ENCODE assay signal across 2 cellular contexts in the genomic region with DNA sequence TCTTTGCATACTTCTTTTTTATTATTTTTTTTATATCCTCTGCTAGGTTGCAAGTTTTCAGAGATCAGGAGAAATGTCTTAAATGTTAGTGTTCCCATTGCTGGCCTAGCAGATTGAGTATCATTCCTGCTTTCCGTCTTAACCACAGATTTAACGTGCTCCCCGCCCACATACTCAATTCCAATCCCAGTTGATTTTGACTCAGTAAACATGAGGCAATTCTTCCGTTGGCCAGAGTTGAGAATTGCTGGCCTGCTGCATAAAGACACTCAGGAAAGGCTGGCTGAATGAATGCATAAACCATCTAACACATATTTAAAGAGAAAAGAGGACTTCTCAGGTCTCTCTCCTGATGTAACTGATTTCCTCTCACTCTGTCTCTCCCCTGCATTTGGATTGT.
TF ChIP-seq lines count a peak whose summit lies in the region.

No MANE protein-coding gene starts in this region.

TF ChIP-seq in liver, 16 proteins besides CTCF, POLR2A, EP300 and RAD21:
- TF ChIP-seq HNF4A (conservative IDR thresholded peaks at IDR 0.05) (peak in 1 of 2 donors; percentile 46), GABPA (IDR thresholded peaks at IDR 0.05 in 1 of 2, conservative IDR thresholded peaks at IDR 0.05 in 1 of 2) (no peak), YY1 (IDR thresholded peaks at IDR 0.05) (no peak), FOXA2 (IDR thresholded peaks at IDR 0.05) (peak; percentile 89), EGR1 (IDR thresholded peaks at IDR 0.05; ENCODE audit: low read depth in 2 of 2) (peak in 1 of 2 donors; percentile 52), RXRA (IDR thresholded peaks at IDR 0.05) (no peak), JUND (IDR thresholded peaks at IDR 0.05) (peak in 1 of 2 donors; percentile 61), SP1 (IDR thresholded peaks at IDR 0.05) (peak; percentile 19), FOXA1 (IDR thresholded peaks at IDR 0.05) (peak; percentile 77), HNF4G (IDR thresholded peaks at IDR 0.05) (no peak), ATF3 (IDR thresholded peaks at IDR 0.05) (peak; percentile 40), TAF1 (conservative IDR thresholded peaks at IDR 0.05) (no peak), NR2F2 (IDR thresholded peaks at IDR 0.05) (no peak), MAX (IDR thresholded peaks at IDR 0.05) (no peak)
- TF ChIP-seq, protein P1, sequence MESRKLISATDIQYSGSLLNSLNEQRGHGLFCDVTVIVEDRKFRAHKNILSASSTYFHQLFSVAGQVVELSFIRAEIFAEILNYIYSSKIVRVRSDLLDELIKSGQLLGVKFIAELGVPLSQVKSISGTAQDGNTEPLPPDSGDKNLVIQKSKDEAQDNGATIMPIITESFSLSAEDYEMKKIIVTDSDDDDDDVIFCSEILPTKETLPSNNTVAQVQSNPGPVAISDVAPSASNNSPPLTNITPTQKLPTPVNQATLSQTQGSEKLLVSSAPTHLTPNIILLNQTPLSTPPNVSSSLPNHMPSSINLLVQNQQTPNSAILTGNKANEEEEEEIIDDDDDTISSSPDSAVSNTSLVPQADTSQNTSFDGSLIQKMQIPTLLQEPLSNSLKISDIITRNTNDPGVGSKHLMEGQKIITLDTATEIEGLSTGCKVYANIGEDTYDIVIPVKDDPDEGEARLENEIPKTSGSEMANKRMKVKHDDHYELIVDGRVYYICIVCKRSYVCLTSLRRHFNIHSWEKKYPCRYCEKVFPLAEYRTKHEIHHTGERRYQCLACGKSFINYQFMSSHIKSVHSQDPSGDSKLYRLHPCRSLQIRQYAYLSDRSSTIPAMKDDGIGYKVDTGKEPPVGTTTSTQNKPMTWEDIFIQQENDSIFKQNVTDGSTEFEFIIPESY (IDR thresholded peaks at IDR 0.05), result no peak
- TF ChIP-seq, protein P2, sequence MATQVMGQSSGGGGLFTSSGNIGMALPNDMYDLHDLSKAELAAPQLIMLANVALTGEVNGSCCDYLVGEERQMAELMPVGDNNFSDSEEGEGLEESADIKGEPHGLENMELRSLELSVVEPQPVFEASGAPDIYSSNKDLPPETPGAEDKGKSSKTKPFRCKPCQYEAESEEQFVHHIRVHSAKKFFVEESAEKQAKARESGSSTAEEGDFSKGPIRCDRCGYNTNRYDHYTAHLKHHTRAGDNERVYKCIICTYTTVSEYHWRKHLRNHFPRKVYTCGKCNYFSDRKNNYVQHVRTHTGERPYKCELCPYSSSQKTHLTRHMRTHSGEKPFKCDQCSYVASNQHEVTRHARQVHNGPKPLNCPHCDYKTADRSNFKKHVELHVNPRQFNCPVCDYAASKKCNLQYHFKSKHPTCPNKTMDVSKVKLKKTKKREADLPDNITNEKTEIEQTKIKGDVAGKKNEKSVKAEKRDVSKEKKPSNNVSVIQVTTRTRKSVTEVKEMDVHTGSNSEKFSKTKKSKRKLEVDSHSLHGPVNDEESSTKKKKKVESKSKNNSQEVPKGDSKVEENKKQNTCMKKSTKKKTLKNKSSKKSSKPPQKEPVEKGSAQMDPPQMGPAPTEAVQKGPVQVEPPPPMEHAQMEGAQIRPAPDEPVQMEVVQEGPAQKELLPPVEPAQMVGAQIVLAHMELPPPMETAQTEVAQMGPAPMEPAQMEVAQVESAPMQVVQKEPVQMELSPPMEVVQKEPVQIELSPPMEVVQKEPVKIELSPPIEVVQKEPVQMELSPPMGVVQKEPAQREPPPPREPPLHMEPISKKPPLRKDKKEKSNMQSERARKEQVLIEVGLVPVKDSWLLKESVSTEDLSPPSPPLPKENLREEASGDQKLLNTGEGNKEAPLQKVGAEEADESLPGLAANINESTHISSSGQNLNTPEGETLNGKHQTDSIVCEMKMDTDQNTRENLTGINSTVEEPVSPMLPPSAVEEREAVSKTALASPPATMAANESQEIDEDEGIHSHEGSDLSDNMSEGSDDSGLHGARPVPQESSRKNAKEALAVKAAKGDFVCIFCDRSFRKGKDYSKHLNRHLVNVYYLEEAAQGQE (IDR thresholded peaks at IDR 0.05), result no peak

TF ChIP-seq in HepG2, 621 proteins besides CTCF, POLR2A, EP300 and RAD21:
- no peak for TF ChIP-seq ZNF569 (CRISPR knock-in tag; IDR thresholded peaks at IDR 0.05; ENCODE audit: borderline replicate concordance)
- no peak for TF ChIP-seq NRL (CRISPR knock-in tag; IDR thresholded peaks at IDR 0.05; ENCODE audit: borderline replicate concordance)
- TF ChIP-seq ZBTB42 (CRISPR knock-in tag; IDR thresholded peaks at IDR 0.05), result no peak
- no peak for TF ChIP-seq KDM5B (CRISPR knock-in tag; IDR thresholded peaks at IDR 0.05; ENCODE audit: borderline replicate concordance)
- TF ChIP-seq, protein P3, sequence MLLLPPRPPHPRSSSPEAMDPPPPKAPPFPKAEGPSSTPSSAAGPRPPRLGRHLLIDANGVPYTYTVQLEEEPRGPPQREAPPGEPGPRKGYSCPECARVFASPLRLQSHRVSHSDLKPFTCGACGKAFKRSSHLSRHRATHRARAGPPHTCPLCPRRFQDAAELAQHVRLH (CRISPR knock-in tag; IDR thresholded peaks at IDR 0.05; ENCODE audit: borderline replicate concordance, low read depth), result no peak
- no peak for TF ChIP-seq ZNF562 (CRISPR knock-in tag; IDR thresholded peaks at IDR 0.05; ENCODE audit: borderline replicate concordance)
- no peak for TF ChIP-seq ZNF703 (CRISPR knock-in tag; IDR thresholded peaks at IDR 0.05; ENCODE audit: borderline replicate concordance)
- TF ChIP-seq IRF2 (CRISPR knock-in tag; IDR thresholded peaks at IDR 0.05), result no peak
- no peak for TF ChIP-seq ZNF574 (CRISPR knock-in tag; IDR thresholded peaks at IDR 0.05)
- TF ChIP-seq ZFY (CRISPR knock-in tag; IDR thresholded peaks at IDR 0.05), result no peak
